26 cellular contexts compared by ENCODE assay signal in genomic region chr14:67495827-67496226, GRCh38. TPM values are rescaled to one million over a fixed set of nuclear protein-coding genes. Genes with fewer than 3 reads are reported as not detected.
"Had no signal": no experiment of that assay in that cellular context is flagged by ENCODE, and none has a peak within 500 bp of the region (broad histone marks: within the 10 kb centered on the region; RNA-seq: fewer than 3 reads in every experiment).

No MANE protein-coding gene starts in this region.

- H3K36me3 ChIP-seq: left ventricle myocardium inferior, neural progenitor cell, neutrophil, right atrium auricular region, right lobe of liver, tibial nerve, uterus had no signal

- H3K36me3 Mint-ChIP-seq: natural killer cell, neural progenitor cell had no signal

- H3K4me1 Mint-ChIP-seq: nephron progenitor cell, neural progenitor cell had no signal

- H3K4me3 Mint-ChIP-seq: immature natural killer cell; memory B cell; natural killer cell; nephron progenitor cell; neural progenitor cell; stimulated activated memory B cell treated with anti-CD40 and anti-IgM and Interleukin-4, amounts not matched to agents 10 μg/mL and 1 μg/mL and 100 μg/mL, for 72 hours; stimulated activated naive CD8-positive, alpha-beta T cell treated with anti-CD3 and anti-CD28 coated beads, Interleukin-15, amount 100 ng/mL, for 72 hours; type B pancreatic cell had no signal

- H3K27me3 Mint-ChIP-seq: memory B cell; progenitor cell of endocrine pancreas; stimulated activated memory B cell treated with anti-CD40 and anti-IgM and Interleukin-4, amounts not matched to agents 10 μg/mL and 1 μg/mL and 100 μg/mL, for 72 hours; type B pancreatic cell had no signal

- H3K27ac ChIP-seq: left ventricle myocardium inferior, neural progenitor cell, neutrophil, parathyroid adenoma, right atrium auricular region, right lobe of liver, tibial nerve, uterus had no signal

- H3K9me3 ChIP-seq: neutrophil, uterus had no signal

- H2AFZ ChIP-seq: neural progenitor cell, parathyroid adenoma had no signal

- H3K79me2 ChIP-seq: parathyroid adenoma had no signal

- H3K27ac Mint-ChIP-seq: immature natural killer cell; memory B cell; natural killer cell; nephron progenitor cell; neural progenitor cell; progenitor cell of endocrine pancreas; stimulated activated memory B cell treated with anti-CD40 and anti-IgM and Interleukin-4, amounts not matched to agents 10 μg/mL and 1 μg/mL and 100 μg/mL, for 72 hours; stimulated activated naive CD8-positive, alpha-beta T cell treated with anti-CD3 and anti-CD28 coated beads, Interleukin-15, amount 100 ng/mL, for 72 hours; type B pancreatic cell had no signal

- DNase-seq: hypothalamus; immature natural killer cell; left ventricle myocardium inferior; natural killer cell; nephron progenitor cell; occipital lobe; right lobe of liver; stimulated activated CD4-positive, alpha-beta T cell treated with anti-CD3 and anti-CD28 coated beads, Interleukin-1b, Interleukin-23, amount 100 ng/mL, for 48 hours; stimulated activated CD4-positive, alpha-beta T cell treated with anti-CD3 and anti-CD28 coated beads, Interleukin-2, amount 100 ng/mL, for 48 hours; stimulated activated CD4-positive, alpha-beta T cell treated with anti-CD3 and anti-CD28 coated beads, Interleukin-4, amount 100 ng/mL, for 4 hours; stimulated activated CD8-positive, alpha-beta memory T cell treated with anti-CD3 and anti-CD28 coated beads, Interleukin-4, amount 100 ng/mL, for 48 hours; stimulated activated naive CD4-positive, alpha-beta T cell treated with Interleukin-2 at 50 U/mL for 16 hours; stimulated activated naive CD8-positive, alpha-beta T cell treated with anti-CD3 and anti-CD28 coated beads, Interleukin-15, amount 100 ng/mL, for 72 hours; substantia nigra; uterus had no signal

- FAIRE-seq: islet of Langerhans had no signal

- H3K9ac ChIP-seq: neural progenitor cell, parathyroid adenoma had no signal

- H3K4me3 ChIP-seq: left ventricle myocardium inferior, neural progenitor cell, right atrium auricular region, right lobe of liver, smooth muscle cell, tibial nerve, uterus had no signal

- H3K4me2 ChIP-seq: neural progenitor cell, smooth muscle cell had no signal

- ATAC-seq: natural killer cell; right lobe of liver; stimulated activated memory B cell treated with anti-CD40 and anti-IgM and Interleukin-4, amounts not matched to agents 10 μg/mL and 1 μg/mL and 100 μg/mL, for 72 hours; stimulated activated naive CD8-positive, alpha-beta T cell treated with anti-CD3 and anti-CD28 coated beads, Interleukin-15, amount 100 ng/mL, for 72 hours had no signal

- H3K4me1 ChIP-seq: left ventricle myocardium inferior, right atrium auricular region, right lobe of liver, tibial nerve, uterus had no signal

- H3K27me3 ChIP-seq: neural progenitor cell, neutrophil, right atrium auricular region, right lobe of liver, tibial nerve, uterus had no signal

RNA-seq across cellular contexts. Expression of gene PLEKHH1, which starts 37.3 kb away (rescaled TPM):
- total RNA-seq: natural killer cell had no signal
